Comparison of ENCODE assay signal across 19 cellular contexts in genomic region chr10:124279298-124279697, GRCh38.
A peak's percentile ranks its signal among the peaks of the same experiment; 100 is the strongest.
DNase-seq lines count a peak whose midpoint lies in the region; ATAC-seq and TF ChIP-seq lines count a peak whose summit lies in the region.
"Had no signal": no experiment of that assay in that cellular context is flagged by ENCODE, and none has a peak within 500 bp of the region (broad histone marks: within the 10 kb centered on the region; RNA-seq: fewer than 3 reads in every experiment).

No MANE protein-coding gene starts in this region.

- ATAC-seq in Panc1 (peak; percentile 72; the same call in 1 of the 2 replicates), HG03045 (IDR thresholded peaks at IDR 0.05; ENCODE audit: unreplicated experiment) (no peak), GM18873 (IDR thresholded peaks at IDR 0.05; ENCODE audit: low FRiP score, unreplicated experiment) (no peak)
- ATAC-seq: GM23338 had no signal

- H3K4me3 Mint-ChIP-seq in dendritic cell treated with granulocyte-macrophage colony-stimulating factor and Interleukin-4, amounts not matched to agents 40 ng/mL and 50 ng/mL, for 4 days, result no peak overlapping the region
- H3K4me3 Mint-ChIP-seq: GM23338 had no signal

- CTCF ChIA-PET in Panc1 (lab: Charles Lee), result interaction anchor here (0.6 kb wide), 1 partner anchor 109 kb away, joined by 4 read pairs; no protein-coding TSS in a partner anchor

- peak; percentile 0 for DNase-seq in NCI-H82 (lab: John Stamatoyannopoulos, UW)
- DNase-seq in NCI-H82 treated with DMSO at 0.1 percent for 48 hours (lab: John Stamatoyannopoulos, UW; ENCODE audit: unreplicated experiment), result no peak
- no peak for DNase-seq in Panc1 (ENCODE audit: low read depth, low spot score)
- no peak for DNase-seq in occipital lobe (lab: John Stamatoyannopoulos, UW)
- DNase-seq in mesenteric fat pad (ENCODE audit: low spot score), result no peak
- DNase-seq: DMS 273 treated with DMSO at 0.1 percent for 48 hours, KBM-7, NCI-H1092 treated with DMSO at 0.1 percent for 48 hours, NCI-H1694, NCI-H345, NCI-H526 treated with DMSO at 0.1 percent for 48 hours, T-helper 9 cell had no signal

- intact Hi-C loops in Panc1 (cut with micrococcal nuclease; ENCODE audit: unreplicated experiment), result no loop called here
- intact Hi-C loops in dendritic cell treated with granulocyte-macrophage colony-stimulating factor and Interleukin-4, amounts not matched to agents 40 ng/mL and 50 ng/mL, for 4 days (cut with micrococcal nuclease), result no loop called here

- H3K9me3 ChIP-seq in Panc1 (ENCODE audit: control insufficient read depth, insufficient read depth, low read depth, low read length), result 0 out of 2 replicates have a peak, but pooled peaks cover under 1% of the 10 kb centered on the region

- POLR2A ChIA-PET in Panc1 (lab: Charles Lee), result no interaction called here

- H3K4me1 ChIP-seq in Panc1 (ENCODE audit: control insufficient read depth, insufficient read depth, low read length), result no peaks in the 10 kb centered on the region
- H3K4me1 ChIP-seq: SJSA1 had no signal

- peaks cover 8% of the 10 kb centered on the region for H3K9me3 Mint-ChIP-seq in dendritic cell treated with granulocyte-macrophage colony-stimulating factor and Interleukin-4, amounts not matched to agents 40 ng/mL and 50 ng/mL, for 4 days

- H3K27me3 Mint-ChIP-seq in dendritic cell treated with granulocyte-macrophage colony-stimulating factor and Interleukin-4, amounts not matched to agents 40 ng/mL and 50 ng/mL, for 4 days, result no peaks in the 10 kb centered on the region

- in situ Hi-C loops in Panc1 (cut with HindIII; ENCODE audit: low pct_unique_long_range_greater_than_20kb, low sequenced_read_pairs), result no loop called here

- H3K27ac Mint-ChIP-seq in dendritic cell treated with granulocyte-macrophage colony-stimulating factor and Interleukin-4, amounts not matched to agents 40 ng/mL and 50 ng/mL, for 4 days, result peak overlapping the region; percentile 48
- H3K27ac Mint-ChIP-seq: GM23338 had no signal

- no peak overlapping the region for H3K4me3 ChIP-seq in Panc1 (ENCODE audit: low read depth in 2 of 2, low read length in 2 of 2)
- H3K4me3 ChIP-seq: BLaER1, GM23338, SJSA1 had no signal

- H3K27me3 ChIP-seq in Panc1 (ENCODE audit: control insufficient read depth, insufficient read depth, low read length), result peaks cover 3% of the 10 kb centered on the region
- H3K27me3 ChIP-seq: BLaER1, SJSA1 had no signal

- H3K36me3 Mint-ChIP-seq in dendritic cell treated with granulocyte-macrophage colony-stimulating factor and Interleukin-4, amounts not matched to agents 40 ng/mL and 50 ng/mL, for 4 days (ENCODE audit: low read depth), result no peaks in the 10 kb centered on the region

- no TSS peak for BruUV-seq in Panc1 (replicated peaks; lab: Mats Ljungman, UMichigan)

- H3K4me1 Mint-ChIP-seq in dendritic cell treated with granulocyte-macrophage colony-stimulating factor and Interleukin-4, amounts not matched to agents 40 ng/mL and 50 ng/mL, for 4 days (ENCODE audit: low read depth), result peaks cover 17% of the 10 kb centered on the region
- H3K4me1 Mint-ChIP-seq: GM23338 had no signal

- no peak overlapping the region for H3K27ac ChIP-seq in Panc1 (ENCODE audit: low read length)
- H3K27ac ChIP-seq: 22Rv1, BLaER1, SJSA1 had no signal

- TF ChIP-seq CTCF in Panc1 (IDR thresholded peaks at IDR 0.05), result no peak

- H3K36me3 ChIP-seq in Panc1 (ENCODE audit: control insufficient read depth, insufficient read depth, low read length), result no peaks in the 10 kb centered on the region
- H3K36me3 ChIP-seq: BLaER1, SJSA1 had no signal
